ENCODE assay signal across 1 cellular context in genomic region chr13:39036212-39036611, GRCh38.
A peak's percentile ranks its signal among the peaks of the same experiment; 100 is the strongest.
TF ChIP-seq lines count a peak whose summit lies in the region.

No MANE protein-coding gene starts in this region.

TF ChIP-seq in HEK293, 187 proteins besides CTCF, POLR2A, EP300 and RAD21 (continued from another document):
- TF ChIP-seq ZNF558 (tag by site-specific recombination; IDR thresholded peaks at IDR 0.05), result no peak
- TF ChIP-seq ZEB2 (tag by site-specific recombination; IDR thresholded peaks at IDR 0.05), result peak; percentile 42; the same call in 1 of the 2 replicates
- peak; percentile 15; the same call in 1 of the 2 replicates for TF ChIP-seq ZFP69B (tag by site-specific recombination; IDR thresholded peaks at IDR 0.05)
- TF ChIP-seq ZBTB21 (tag by site-specific recombination; IDR thresholded peaks at IDR 0.05), result no peak
- TF ChIP-seq HOXD13 (CRISPR knock-in tag; IDR thresholded peaks at IDR 0.05; ENCODE audit: borderline replicate concordance), result no peak
- no peak for TF ChIP-seq ZNF692 (tag by site-specific recombination; IDR thresholded peaks at IDR 0.05)
- TF ChIP-seq SETDB1 (IDR thresholded peaks at IDR 0.05; ENCODE audit: insufficient read length, low read length), result no peak
- no peak for TF ChIP-seq ZFP37 (tag by site-specific recombination; IDR thresholded peaks at IDR 0.05)
- no peak for TF ChIP-seq ZNF423 (tag by site-specific recombination; IDR thresholded peaks at IDR 0.05)
- TF ChIP-seq RBAK (tag by site-specific recombination; IDR thresholded peaks at IDR 0.05), result no peak
- no peak for TF ChIP-seq ZNF510 (tag by site-specific recombination; IDR thresholded peaks at IDR 0.05; ENCODE audit: insufficient replicate concordance)
- TF ChIP-seq ZNF776 (tag by site-specific recombination; IDR thresholded peaks at IDR 0.05; ENCODE audit: borderline replicate concordance), result no peak
- no peak for TF ChIP-seq ZBTB7A (tag by site-specific recombination; IDR thresholded peaks at IDR 0.05; ENCODE audit: low read depth)
- no peak for TF ChIP-seq ZNF174 (tag by site-specific recombination; IDR thresholded peaks at IDR 0.05)
- TF ChIP-seq ZNF394 (tag by site-specific recombination; IDR thresholded peaks at IDR 0.05; ENCODE audit: borderline replicate concordance), result no peak
- no peak for TF ChIP-seq SP2 (tag by site-specific recombination; IDR thresholded peaks at IDR 0.05)
- no peak for TF ChIP-seq PBX3 (CRISPR knock-in tag; IDR thresholded peaks at IDR 0.05)
- TF ChIP-seq, protein P1, sequence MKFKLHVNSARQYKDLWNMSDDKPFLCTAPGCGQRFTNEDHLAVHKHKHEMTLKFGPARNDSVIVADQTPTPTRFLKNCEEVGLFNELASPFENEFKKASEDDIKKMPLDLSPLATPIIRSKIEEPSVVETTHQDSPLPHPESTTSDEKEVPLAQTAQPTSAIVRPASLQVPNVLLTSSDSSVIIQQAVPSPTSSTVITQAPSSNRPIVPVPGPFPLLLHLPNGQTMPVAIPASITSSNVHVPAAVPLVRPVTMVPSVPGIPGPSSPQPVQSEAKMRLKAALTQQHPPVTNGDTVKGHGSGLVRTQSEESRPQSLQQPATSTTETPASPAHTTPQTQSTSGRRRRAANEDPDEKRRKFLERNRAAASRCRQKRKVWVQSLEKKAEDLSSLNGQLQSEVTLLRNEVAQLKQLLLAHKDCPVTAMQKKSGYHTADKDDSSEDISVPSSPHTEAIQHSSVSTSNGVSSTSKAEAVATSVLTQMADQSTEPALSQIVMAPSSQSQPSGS (tag by site-specific recombination; IDR thresholded peaks at IDR 0.05; ENCODE audit: low read depth), result no peak
- no peak for TF ChIP-seq ZNF354C (tag by site-specific recombination; IDR thresholded peaks at IDR 0.05; ENCODE audit: borderline replicate concordance, low read depth)
- TF ChIP-seq ZNF707 (tag by site-specific recombination; IDR thresholded peaks at IDR 0.05), result no peak
- no peak for TF ChIP-seq ZBTB8A (tag by site-specific recombination; IDR thresholded peaks at IDR 0.05)
- 0 out of 2 replicates have a peak, but pooled peaks have one; percentile 16 for TF ChIP-seq ZNF335 (tag by site-specific recombination; conservative IDR thresholded peaks at IDR 0.05)
- peak; percentile 48 for TF ChIP-seq ZNF629 (tag by site-specific recombination; IDR thresholded peaks at IDR 0.05)
- TF ChIP-seq ZNF555 (tag by site-specific recombination; conservative IDR thresholded peaks at IDR 0.05), result no peak
- TF ChIP-seq ZNF660 (tag by site-specific recombination; IDR thresholded peaks at IDR 0.05), result peak; percentile 44
- TF ChIP-seq ZBTB11 (tag by site-specific recombination; conservative IDR thresholded peaks at IDR 0.05; ENCODE audit: low read depth), result 0 out of 2 replicates have a peak, but pooled peaks have one; percentile 39
- no peak for TF ChIP-seq ZNF211 (tag by site-specific recombination; IDR thresholded peaks at IDR 0.05; ENCODE audit: low read depth)
- TF ChIP-seq ZNF704 (tag by site-specific recombination; IDR thresholded peaks at IDR 0.05), result no peak
